Comparison of ENCODE assay signal across 8 cellular contexts in the genomic region with DNA sequence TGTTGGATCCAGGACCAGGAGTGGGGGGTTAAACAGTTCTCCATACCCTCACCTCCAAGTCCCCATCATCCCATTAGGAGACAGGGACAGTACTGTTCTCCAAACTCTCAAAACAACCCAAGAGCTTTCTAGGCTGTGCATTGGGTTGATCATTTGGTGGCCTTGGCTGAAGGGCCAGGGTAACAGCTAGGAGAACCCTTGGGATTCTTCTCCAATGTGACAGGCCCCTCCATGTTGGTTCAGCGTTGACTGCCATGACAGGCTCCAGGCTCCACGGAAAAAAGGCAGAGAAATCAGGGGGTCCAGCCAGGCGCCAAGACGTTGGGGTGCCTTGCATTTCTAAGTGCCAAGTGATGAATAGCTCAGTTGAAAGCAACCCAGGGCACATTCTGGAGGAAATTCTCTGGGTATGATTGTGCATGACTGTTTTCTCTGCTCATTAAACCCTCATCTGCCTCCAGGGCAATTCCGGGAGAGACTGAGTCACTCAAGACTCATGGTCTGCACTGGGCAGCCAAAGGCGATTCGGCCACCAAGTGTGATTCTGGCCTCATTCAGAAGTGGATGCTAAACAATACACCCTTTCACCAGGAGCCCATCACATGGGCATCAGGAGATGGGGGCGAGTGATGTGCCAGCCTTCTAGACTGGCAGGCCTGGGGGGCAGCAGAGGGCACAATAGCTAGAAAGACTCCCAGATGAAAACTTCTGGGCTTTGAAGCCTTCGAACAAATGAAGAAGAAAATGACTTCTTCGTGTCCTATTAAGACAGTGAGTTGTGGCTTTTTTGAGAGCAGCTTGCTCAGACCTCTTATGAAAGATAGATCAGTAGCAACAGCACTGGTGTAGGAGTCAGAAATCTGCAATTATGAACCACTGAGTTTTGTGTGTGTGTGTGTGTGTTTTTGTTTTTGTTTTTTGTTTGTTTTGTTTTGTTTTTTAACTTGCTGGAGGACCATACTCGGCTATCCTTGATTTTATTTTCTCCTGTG.
DNase-seq lines count a peak whose midpoint lies in the region; ATAC-seq and TF ChIP-seq lines count a peak whose summit lies in the region.

No MANE protein-coding gene starts in this region.

- ATAC-seq in HG02759 (IDR thresholded peaks at IDR 0.05; ENCODE audit: unreplicated experiment): peak; percentile 3
- ATAC-seq in HG03039 (IDR thresholded peaks at IDR 0.05; ENCODE audit: unreplicated experiment): no peak

- DNase-seq in GM12865 (ENCODE audit: low read depth) (no peak), fibroblast of pulmonary artery (ENCODE audit: low read depth) (peak; percentile 67), skeletal muscle cell (ENCODE audit: low read depth) (peak; percentile 75), NCI-H748 treated with DMSO at 0.1 percent for 48 hours (lab: John Stamatoyannopoulos, UW) (no peak), DMS53 treated with DMSO at 0.1 percent for 48 hours (lab: John Stamatoyannopoulos, UW; ENCODE audit: unreplicated experiment) (no peak)
- DNase-seq in activated CD4-positive, alpha-beta T cell treated with anti-CD3 and anti-CD28 coated beads, Interleukin-2, amount 50 U/mL, for 48 hours: peak; percentile 43 to 58

- H3K4me3 ChIP-seq in GM12865 (ENCODE audit: low read depth, low read length): peak overlapping the region; percentile 24
- H3K4me3 ChIP-seq in fibroblast of pulmonary artery (replicated peaks; ENCODE audit: low read depth, low read length): no peak overlapping the region
- no peak overlapping the region for H3K4me3 ChIP-seq in skeletal muscle cell (ENCODE audit: low read depth, low read length)

- TF ChIP-seq CTCF in GM12865 (IDR thresholded peaks at IDR 0.05; ENCODE audit: insufficient read depth, low read depth, low read length, missing control alignments) (no peak), fibroblast of pulmonary artery (IDR thresholded peaks at IDR 0.05; ENCODE audit: low read length, missing control alignments) (no peak)

Comparison
In these comparisons a context has a peak if more than half of its experiments do, and no peak if none do; other contexts are left out.
1. DNase-seq: peak in activated CD4-positive, alpha-beta T cell treated with anti-CD3 and anti-CD28 coated beads, Interleukin-2, amount 50 U/mL, for 48 hours (2 of 2), fibroblast of pulmonary artery (single experiment) and skeletal muscle cell (single experiment); none in GM12865 (single experiment), NCI-H748 treated with DMSO at 0.1 percent for 48 hours (single experiment) and DMS53 treated with DMSO at 0.1 percent for 48 hours (single experiment).